10 cellular contexts compared by ENCODE assay signal in genomic region chr1:33140153-33141149, GRCh38. TPM values are rescaled to one million over a fixed set of nuclear protein-coding genes. Genes with fewer than 3 reads are reported as not detected.
A peak's percentile ranks its signal among the peaks of the same experiment; 100 is the strongest.
DNase-seq lines count a peak whose midpoint lies in the region; ATAC-seq lines count a peak whose summit lies in the region.
"Had no signal": no experiment of that assay in that cellular context is flagged by ENCODE, and none has a peak within 500 bp of the region (broad histone marks: within the 10 kb centered on the region; RNA-seq: fewer than 3 reads in every experiment).

No MANE protein-coding gene starts in this region.

- peak; percentile 66 for ATAC-seq in esophagus mucosa
- ATAC-seq in HG03521 (IDR thresholded peaks at IDR 0.05; ENCODE audit: unreplicated experiment), result no peak
- no peak for ATAC-seq in HG02798 (IDR thresholded peaks at IDR 0.05; ENCODE audit: poor library complexity, unreplicated experiment)
- ATAC-seq in GM19395 (IDR thresholded peaks at IDR 0.05; ENCODE audit: unreplicated experiment), result no peak

- no peaks in the 10 kb centered on the region for H3K27me3 ChIP-seq in SJCRH30

- no peak overlapping the region for H3K27ac ChIP-seq in SJCRH30

- H3K9me3 ChIP-seq in SJCRH30 (replicated peaks), result no peaks in the 10 kb centered on the region

- H3K36me3 ChIP-seq in SJCRH30, result peaks cover 9% of the 10 kb centered on the region; the same call in 1 of the 2 replicates

- in situ Hi-C loops in G401 (cut with HindIII; ENCODE audit: low sequenced_read_pairs), result no loop called here

- H3K4me1 ChIP-seq in SJCRH30, result 0 out of 2 replicates have a peak, but pooled peaks cover 3% of the 10 kb centered on the region

- DNase-seq in A172 (ENCODE audit: low spot score) (peak; percentile 8), G401 (ENCODE audit: low spot score) (peak; percentile 33), SJCRH30 (peak; percentile 37 to 64), DMS53 treated with DMSO at 0.1 percent for 48 hours (lab: John Stamatoyannopoulos, UW; ENCODE audit: unreplicated experiment) (no peak)
- DNase-seq: NCI-H1436 treated with DMSO at 0.1 percent for 48 hours, SW 1271 had no signal

- no peak overlapping the region for H3K4me3 ChIP-seq in SJCRH30

RNA-seq across cellular contexts. Expression of gene TRIM62, which starts 41.4 kb away (rescaled TPM):
- total RNA-seq in A172 (2014; rRNA removed; shearing (Covaris generic)), result 1.00 and 1.4 TPM in 2 replicates
- 1.5 and 1.7 TPM in 2 replicates for total RNA-seq in G401 (2014; rRNA removed; shearing (Covaris generic))
- total RNA-seq in SJCRH30 (2014; rRNA removed; shearing (Covaris generic)), result 16.9 and 17.6 TPM in 2 replicates
- 3.9 TPM for total RNA-seq in esophagus mucosa

RNA-seq across cellular contexts. Expression of gene AZIN2, which starts 59.5 kb away (rescaled TPM):
- 0.74 and 2.7 TPM in 2 replicates for total RNA-seq in A172 (2014; rRNA removed; shearing (Covaris generic))
- 13.1 and 13.6 TPM in 2 replicates for total RNA-seq in G401 (2014; rRNA removed; shearing (Covaris generic))
- 8.4 and 8.8 TPM in 2 replicates for total RNA-seq in SJCRH30 (2014; rRNA removed; shearing (Covaris generic))
- total RNA-seq in esophagus mucosa, result 1.4 TPM
